17 cellular contexts compared by ENCODE assay signal in genomic region chr7:83465643-83466042, GRCh38.
DNase-seq lines count a peak whose midpoint lies in the region; TF ChIP-seq lines count a peak whose summit lies in the region.
"Had no signal": no experiment of that assay in that cellular context is flagged by ENCODE, and none has a peak within 500 bp of the region (broad histone marks: within the 10 kb centered on the region; RNA-seq: fewer than 3 reads in every experiment).

No MANE protein-coding gene starts in this region.

- H3K36me3 ChIP-seq in HUES64 (ENCODE audit: insufficient read depth, low read length), result peaks cover 48% of the 10 kb centered on the region
- H3K36me3 ChIP-seq in endodermal cell (ENCODE audit: control insufficient read depth, insufficient read depth, low read length), result peaks cover 41% of the 10 kb centered on the region
- H3K36me3 ChIP-seq in mesendoderm (ENCODE audit: control insufficient read depth, insufficient read depth, low read length), result no peaks in the 10 kb centered on the region
- no peaks in the 10 kb centered on the region for H3K36me3 ChIP-seq in effector memory CD4-positive, alpha-beta T cell (ENCODE audit: control insufficient read depth, insufficient read depth, low read length)
- H3K36me3 ChIP-seq in CD4-positive, alpha-beta memory T cell (ENCODE audit: insufficient read depth, low read length), result no peaks in the 10 kb centered on the region
- H3K36me3 ChIP-seq: BLaER1 treated with 17β-estradiol and CSF1 and Interleukin-3, amounts not matched to agents 10 nM and 100 nM had no signal

- no peaks in the 10 kb centered on the region for H3K9me3 ChIP-seq in H9 (ENCODE audit: control insufficient read depth, low read depth, low read length)
- no peaks in the 10 kb centered on the region for H3K9me3 ChIP-seq in HUES64 (ENCODE audit: insufficient read depth, low read depth, low read length)
- no peaks in the 10 kb centered on the region for H3K9me3 ChIP-seq in endodermal cell (ENCODE audit: control insufficient read depth, low read length)
- H3K9me3 ChIP-seq in effector memory CD4-positive, alpha-beta T cell (ENCODE audit: control insufficient read depth, low read length), result no peaks in the 10 kb centered on the region
- no peaks in the 10 kb centered on the region for H3K9me3 ChIP-seq in CD4-positive, alpha-beta memory T cell (ENCODE audit: control insufficient read depth in 1 of 2, low read length in 2 of 2)
- H3K9me3 ChIP-seq: BLaER1 treated with 17β-estradiol and CSF1 and Interleukin-3, amounts not matched to agents 10 nM and 100 nM had no signal

- H4K5ac ChIP-seq in H9 (ENCODE audit: insufficient read length, low read depth, low read length) (no peak overlapping the region), mesendoderm (ENCODE audit: low read length) (no peak overlapping the region)

- H3K18ac ChIP-seq in H9 (ENCODE audit: insufficient read length, low read depth, low read length) (no peak overlapping the region), mesendoderm (ENCODE audit: low read length) (no peak overlapping the region)

- CTCF ChIA-PET in CD4-positive, alpha-beta memory T cell (lab: Charles Lee; ENCODE audit: partially characterized antibody), result no interaction called here

- no peak overlapping the region for H3K56ac ChIP-seq in H9 (ENCODE audit: insufficient read length, low read depth, low read length)
- no peak overlapping the region for H3K56ac ChIP-seq in mesendoderm (ENCODE audit: low read length)

- H2BK120ac ChIP-seq in H9 (ENCODE audit: low read depth, low read length, poor library complexity, severe bottlenecking), result no peak overlapping the region
- H2BK120ac ChIP-seq in mesendoderm (ENCODE audit: low read depth, low read length), result no peak overlapping the region

- no peak for TF ChIP-seq CTCF in H9 (conservative IDR thresholded peaks at IDR 0.05)
- no peak for TF ChIP-seq CTCF in endodermal cell (conservative IDR thresholded peaks at IDR 0.05)

- intact Hi-C loops in CD4-positive, alpha-beta memory T cell (cut with micrococcal nuclease), result no loop called here

- H3K27ac ChIP-seq in H9 (ENCODE audit: insufficient read length, low read depth, low read length) (peak overlapping the region; percentile 86), HUES64 (ENCODE audit: low read depth, low read length) (peak overlapping the region; percentile 75; the same call in 1 of the 2 replicates), endodermal cell (ENCODE audit: low read depth, low read length) (no peak overlapping the region), mesendoderm (ENCODE audit: low read depth, low read length) (no peak overlapping the region)
- H3K27ac ChIP-seq in effector memory CD4-positive, alpha-beta T cell (ENCODE audit: insufficient read depth, low read length, poor library complexity, severe bottlenecking), result no peak overlapping the region
- H3K27ac ChIP-seq in CD4-positive, alpha-beta memory T cell (ENCODE audit: low read depth, low read length), result no peak overlapping the region
- H3K27ac ChIP-seq: BLaER1 treated with 17β-estradiol and CSF1 and Interleukin-3, amounts not matched to agents 10 nM and 100 nM had no signal

- no peak overlapping the region for H2BK20ac ChIP-seq in H9 (ENCODE audit: low read depth, low read length, poor library complexity, severe bottlenecking)

- H3K23me2 ChIP-seq in H9 (ENCODE audit: insufficient read length, low read depth, low read length, poor library complexity, severe bottlenecking), result no peaks in the 10 kb centered on the region

- POLR2A ChIA-PET in CD4-positive, alpha-beta memory T cell (lab: Charles Lee; ENCODE audit: partially characterized antibody), result no interaction called here

- no peak overlapping the region for H2BK5ac ChIP-seq in H9 (ENCODE audit: insufficient read length, low read length)
- no peak overlapping the region for H2BK5ac ChIP-seq in mesendoderm (ENCODE audit: low read length)

- no peak overlapping the region for H2BK15ac ChIP-seq in H9 (ENCODE audit: low read depth, low read length)
- no peak overlapping the region for H2BK15ac ChIP-seq in mesendoderm (replicated peaks; ENCODE audit: low read depth)

- H2AFZ ChIP-seq in H9 (ENCODE audit: low read length), result no peak overlapping the region

- peak overlapping the region; percentile 4 for H3K9ac ChIP-seq in H9 (ENCODE audit: extremely low read depth, insufficient read length, low read length)
- H3K9ac ChIP-seq in HUES64 (ENCODE audit: low read depth, low read length), result peak overlapping the region; percentile 48
- H3K9ac ChIP-seq in endodermal cell (ENCODE audit: extremely low read depth, low read length, poor library complexity, severe bottlenecking), result no peak overlapping the region
- no peak overlapping the region for H3K9ac ChIP-seq in mesendoderm (ENCODE audit: low read length)
- H3K9ac ChIP-seq: BLaER1 treated with 17β-estradiol and CSF1 and Interleukin-3, amounts not matched to agents 10 nM and 100 nM had no signal

- H3K23ac ChIP-seq in H9 (ENCODE audit: insufficient read length, low read depth, low read length) (no peak overlapping the region), mesendoderm (ENCODE audit: low read length) (no peak overlapping the region)

- H3K9me3 Mint-ChIP-seq in H9 (peaks cover 10 to 14% of the 10 kb centered on the region in 2 experiments), endodermal cell (no peaks in the 10 kb centered on the region)
- H3K9me3 Mint-ChIP-seq in CD4-positive, alpha-beta memory T cell, result peaks cover 0 to 8% (median 3%) of the 10 kb centered on the region in 8 donors

- H3K4me3 Mint-ChIP-seq in H9, result peak overlapping the region; percentile 75 to 88
- peak overlapping the region; percentile 68 for H3K4me3 Mint-ChIP-seq in endodermal cell
- no peak overlapping the region for H3K4me3 Mint-ChIP-seq in CD4-positive, alpha-beta memory T cell
- H3K4me3 Mint-ChIP-seq: B cell; CD8-positive, alpha-beta memory T cell; IgD-negative memory B cell had no signal

- H4K8ac ChIP-seq in H9 (replicated peaks; ENCODE audit: insufficient read length, low read depth, low read length), result no peak overlapping the region
- no peak overlapping the region for H4K8ac ChIP-seq in mesendoderm (ENCODE audit: low read depth, low read length)

- H2BK12ac ChIP-seq in H9 (ENCODE audit: insufficient read length, low read depth, low read length), result no peak overlapping the region

- peak overlapping the region; percentile 43 for H3K4me2 ChIP-seq in H9 (ENCODE audit: insufficient read depth, insufficient read length, low read length)
- H3K4me2 ChIP-seq in mesendoderm (ENCODE audit: low read length), result no peak overlapping the region
- H3K4me2 ChIP-seq: BLaER1 treated with 17β-estradiol and CSF1 and Interleukin-3, amounts not matched to agents 10 nM and 100 nM had no signal

- DNase-seq in H9 (no peak), endodermal cell (no peak), mesendoderm (peak; percentile 19), epidermal melanocyte (ENCODE audit: insufficient read length, low spot score) (no peak)
- no peak for DNase-seq in effector memory CD4-positive, alpha-beta T cell
- no peak for DNase-seq in CD4-positive, alpha-beta memory T cell
- DNase-seq: CD8-positive, alpha-beta memory T cell; COR-L47; DMS 273 treated with DMSO at 0.1 percent for 48 hours; DMS53; DND-41; EL; KBM-7 had no signal

- H3K79me2 ChIP-seq in H9 (ENCODE audit: insufficient read depth, low read length) (peaks cover 5% of the 10 kb centered on the region; the same call in 1 of the 2 replicates), mesendoderm (ENCODE audit: control insufficient read depth, insufficient read depth, low read length) (peaks cover 3% of the 10 kb centered on the region)

- H4K91ac ChIP-seq in H9 (ENCODE audit: insufficient read length, low read depth, low read length), result no peak overlapping the region

- peak overlapping the region; percentile 39; the same call in 1 of the 2 replicates for H3K4me3 ChIP-seq in HUES64 (ENCODE audit: low read length)
- H3K4me3 ChIP-seq in endodermal cell (ENCODE audit: low read length), result peak overlapping the region; percentile 67
- no peak overlapping the region for H3K4me3 ChIP-seq in mesendoderm (ENCODE audit: low read length)
- no peak overlapping the region for H3K4me3 ChIP-seq in effector memory CD4-positive, alpha-beta T cell (ENCODE audit: insufficient read depth, low read depth, low read length, poor library complexity, severe bottlenecking)
- no peak overlapping the region for H3K4me3 ChIP-seq in CD4-positive, alpha-beta memory T cell (ENCODE audit: low read length in 2 of 2)
- H3K4me3 ChIP-seq: BLaER1 treated with 17β-estradiol and CSF1 and Interleukin-3, amounts not matched to agents 10 nM and 100 nM had no signal

- H4K20me1 ChIP-seq in H9 (ENCODE audit: control insufficient read depth, insufficient read depth, insufficient read length), result no peaks in the 10 kb centered on the region
- H4K20me1 ChIP-seq: BLaER1 treated with 17β-estradiol and CSF1 and Interleukin-3, amounts not matched to agents 10 nM and 100 nM had no signal

- H3K27me3 Mint-ChIP-seq in H9 (ENCODE audit: low read depth) (no peaks in the 10 kb centered on the region), endodermal cell (ENCODE audit: insufficient read depth) (no peaks in the 10 kb centered on the region)
- no peaks in the 10 kb centered on the region for H3K27me3 Mint-ChIP-seq in CD4-positive, alpha-beta memory T cell
- H3K27me3 Mint-ChIP-seq: B cell; CD8-positive, alpha-beta memory T cell; IgD-negative memory B cell had no signal

- no peaks in the 10 kb centered on the region for H3K27me3 ChIP-seq in H9 (ENCODE audit: insufficient read depth, low read length)
- H3K27me3 ChIP-seq in HUES64 (ENCODE audit: insufficient read depth, low read length), result no peaks in the 10 kb centered on the region
- H3K27me3 ChIP-seq in endodermal cell (ENCODE audit: control insufficient read depth, insufficient read depth, low read length, poor library complexity, severe bottlenecking), result no peaks in the 10 kb centered on the region
- H3K27me3 ChIP-seq in mesendoderm (ENCODE audit: insufficient read depth, low read length, poor library complexity), result no peaks in the 10 kb centered on the region
- no peaks in the 10 kb centered on the region for H3K27me3 ChIP-seq in effector memory CD4-positive, alpha-beta T cell (replicated peaks; ENCODE audit: control insufficient read depth, insufficient read depth, low read length, poor library complexity, severe bottlenecking)
- no peaks in the 10 kb centered on the region for H3K27me3 ChIP-seq in CD4-positive, alpha-beta memory T cell (ENCODE audit: insufficient read depth, low read length)
- H3K27me3 ChIP-seq: BLaER1 treated with 17β-estradiol and CSF1 and Interleukin-3, amounts not matched to agents 10 nM and 100 nM had no signal

- WGBS in H9 (ENCODE audit: extremely low coverage, insufficient read length, low lambda C conversion rate), result no CpG with 5 or more reads among the region's 4 CpGs
- WGBS in HUES64, result 89% methylated on average over 4 of the region's 4 CpGs
- WGBS in endodermal cell (ENCODE audit: insufficient coverage in 1 of 2, insufficient read length in 1 of 2), 2 experiments, result 90 to 98% methylated on average over 2 to 4 of the region's 4 CpGs
- WGBS in mesendoderm (ENCODE audit: extremely low coverage, insufficient coverage, low lambda C conversion rate), result no CpG with 5 or more reads among the region's 4 CpGs

- H3K36me3 Mint-ChIP-seq in H9 (ENCODE audit: insufficient read depth in 1 of 3, low read depth in 3 of 3) (peaks cover 51 to 65% (median 55%) of the 10 kb centered on the region in 3 experiments), endodermal cell (ENCODE audit: low read depth) (peaks cover 46% of the 10 kb centered on the region)
- no peaks in the 10 kb centered on the region for H3K36me3 Mint-ChIP-seq in CD4-positive, alpha-beta memory T cell
- H3K36me3 Mint-ChIP-seq: CD8-positive, alpha-beta memory T cell; IgD-negative memory B cell had no signal

- H3T11ph ChIP-seq in H9 (ENCODE audit: low read length), result no peak overlapping the region

- H3K27ac Mint-ChIP-seq in H9 (peak overlapping the region in 2 of 3 experiments; percentile 94 to 100; a peak in 3 of 7 replicates), endodermal cell (no peak overlapping the region)
- H3K27ac Mint-ChIP-seq in CD4-positive, alpha-beta memory T cell, result no peak overlapping the region
- H3K27ac Mint-ChIP-seq: B cell; CD8-positive, alpha-beta memory T cell; IgD-negative memory B cell had no signal

- H3K4me1 ChIP-seq in H9 (ENCODE audit: insufficient read depth, low read length) (0 out of 2 replicates have a peak, but pooled peaks cover 2% of the 10 kb centered on the region), HUES64 (ENCODE audit: insufficient read depth, low read length) (peaks cover 30% of the 10 kb centered on the region), endodermal cell (ENCODE audit: control insufficient read depth, insufficient read depth, low read length) (peaks cover 6% of the 10 kb centered on the region), mesendoderm (ENCODE audit: control insufficient read depth, low read depth, low read length) (no peaks in the 10 kb centered on the region)
- H3K4me1 ChIP-seq in effector memory CD4-positive, alpha-beta T cell (ENCODE audit: control insufficient read depth, insufficient read depth, low read length, poor library complexity, severe bottlenecking), result no peaks in the 10 kb centered on the region
- no peaks in the 10 kb centered on the region for H3K4me1 ChIP-seq in CD4-positive, alpha-beta memory T cell (ENCODE audit: insufficient read depth, low read length)

- H3K4me1 Mint-ChIP-seq in H9 (peaks cover 50 to 63% of the 10 kb centered on the region in 2 experiments), endodermal cell (peaks cover 59% of the 10 kb centered on the region)
- H3K4me1 Mint-ChIP-seq in CD4-positive, alpha-beta memory T cell, result no peaks in the 10 kb centered on the region
- H3K4me1 Mint-ChIP-seq: B cell; CD8-positive, alpha-beta memory T cell; IgD-negative memory B cell had no signal

- H3K79me1 ChIP-seq in H9 (ENCODE audit: insufficient read depth, low read depth, low read length, poor library complexity, severe bottlenecking), result no peaks in the 10 kb centered on the region
- no peaks in the 10 kb centered on the region for H3K79me1 ChIP-seq in mesendoderm (ENCODE audit: low read length)

- no peak overlapping the region for H3K4ac ChIP-seq in H9 (ENCODE audit: low read depth, low read length)
- H3K4ac ChIP-seq in mesendoderm (ENCODE audit: low read depth, low read length), result no peak overlapping the region

- H3K14ac ChIP-seq in H9 (ENCODE audit: insufficient read depth, low read length), result no peak overlapping the region

- H2AK5ac ChIP-seq in H9 (ENCODE audit: insufficient read length, low read length) (no peak overlapping the region), mesendoderm (ENCODE audit: low read length) (no peak overlapping the region)

Comparison
In these comparisons a context has a peak if more than half of its experiments do, and no peak if none do; other contexts are left out.
1. H3K27ac ChIP-seq: peak in H9 (single experiment) and HUES64 (single experiment); none in endodermal cell (single experiment), mesendoderm (single experiment), effector memory CD4-positive, alpha-beta T cell (single experiment) and CD4-positive, alpha-beta memory T cell (single experiment).
2. H3K9ac ChIP-seq: peak in H9 (single experiment) and HUES64 (single experiment); none in endodermal cell (single experiment) and mesendoderm (single experiment).
3. H3K27ac Mint-ChIP-seq: peak in H9 (2 of 3); none in endodermal cell (single experiment) and CD4-positive, alpha-beta memory T cell (0 of 7).
4. H3K4me3 Mint-ChIP-seq: peak in H9 (2 of 2) and endodermal cell (single experiment); none in CD4-positive, alpha-beta memory T cell (0 of 8).
5. H3K4me3 ChIP-seq: peak in HUES64 (single experiment) and endodermal cell (single experiment); none in mesendoderm (single experiment), effector memory CD4-positive, alpha-beta T cell (single experiment) and CD4-positive, alpha-beta memory T cell (0 of 2).